In genomic region chr1:66998972-66999371, GRCh38 we compare ENCODE assay signal across 22 cellular contexts. TPM values are rescaled to one million over a fixed set of nuclear protein-coding genes. Genes with fewer than 3 reads are reported as not detected.
DNase-seq lines count a peak whose midpoint lies in the region; ATAC-seq, FAIRE-seq and TF ChIP-seq lines count a peak whose summit lies in the region.
"Had no signal": no experiment of that assay in that cellular context is flagged by ENCODE, and none has a peak within 500 bp of the region (broad histone marks: within the 10 kb centered on the region; RNA-seq: fewer than 3 reads in every experiment).

No MANE protein-coding gene starts in this region.

- H3K9ac ChIP-seq in Loucy (ENCODE audit: low read depth, low read length, poor library complexity, severe bottlenecking): no peak overlapping the region
- H3K9ac ChIP-seq in astrocyte (ENCODE audit: low read length): no peak overlapping the region

- peaks cover 26% of the 10 kb centered on the region for H3K4me1 ChIP-seq in Loucy (ENCODE audit: insufficient read depth, low read length, poor library complexity, severe bottlenecking)
- no peaks in the 10 kb centered on the region for H3K4me1 ChIP-seq in astrocyte (ENCODE audit: insufficient read depth, low read length)
- H3K4me1 ChIP-seq: right lobe of liver had no signal

- ATAC-seq in stimulated activated naive CD8-positive, alpha-beta T cell treated with anti-CD3 and anti-CD28 coated beads, Interleukin-15, amount 100 ng/mL, for 72 hours: peak; percentile 61
- no peak for ATAC-seq in stimulated activated naive CD8-positive, alpha-beta T cell treated with anti-CD3 and anti-CD28 coated beads, Interleukin-15, Interleukin-2, amounts not matched to agents 100 U/mL and 50 U/mL, for 24 hours
- ATAC-seq in HG02610 (IDR thresholded peaks at IDR 0.05; ENCODE audit: unreplicated experiment) (no peak), GM19397 (IDR thresholded peaks at IDR 0.05; ENCODE audit: unreplicated experiment) (no peak)
- ATAC-seq: right lobe of liver; stimulated activated memory B cell treated with anti-CD40 and anti-IgM and Interleukin-4, amounts not matched to agents 10 μg/mL and 1 μg/mL and 100 μg/mL, for 72 hours had no signal

- peaks cover 45% of the 10 kb centered on the region for H3K36me3 ChIP-seq in Loucy (ENCODE audit: insufficient read depth, low read length)
- peaks cover 16% of the 10 kb centered on the region for H3K36me3 ChIP-seq in astrocyte (ENCODE audit: insufficient read depth, low read length)
- H3K36me3 ChIP-seq: ovary, thyroid gland had no signal

- no peak overlapping the region for H3K4me3 Mint-ChIP-seq in stimulated activated naive CD8-positive, alpha-beta T cell treated with anti-CD3 and anti-CD28 coated beads, Interleukin-15, amount 100 ng/mL, for 72 hours
- no peak overlapping the region for H3K4me3 Mint-ChIP-seq in astrocyte (ENCODE audit: unreplicated experiment)
- no peak overlapping the region for H3K4me3 Mint-ChIP-seq in glutamatergic neuron (ENCODE audit: unreplicated experiment)
- H3K4me3 Mint-ChIP-seq: endodermal cell; stimulated activated memory B cell treated with anti-CD40 and anti-IgM and Interleukin-4, amounts not matched to agents 10 μg/mL and 1 μg/mL and 100 μg/mL, for 72 hours had no signal

- no peaks in the 10 kb centered on the region for H3K9me2 ChIP-seq in Loucy (replicated peaks; ENCODE audit: low read depth, low read length)

- DNase-seq in stimulated activated naive CD8-positive, alpha-beta T cell treated with anti-CD3 and anti-CD28 coated beads, Interleukin-15, amount 100 ng/mL, for 72 hours: no peak
- DNase-seq in stimulated activated naive CD8-positive, alpha-beta T cell treated with anti-CD3 and anti-CD28 coated beads, Interleukin-15, Interleukin-2, amounts not matched to agents 100 U/mL and 50 U/mL, for 24 hours: no peak
- DNase-seq in astrocyte (ENCODE audit: low read depth) (peak; percentile 42), glutamatergic neuron (no peak)
- DNase-seq: activated CD4-positive, CD25-positive, alpha-beta regulatory T cell treated with anti-CD3 and anti-CD28 coated beads, Interleukin-2, amount 50 U/mL, for 72 hours; activated gamma-delta T cell treated with Interleukin-2 at 50 U/mL for 16 hours; COR-L47; endodermal cell; NCI-H146; ovary; right lobe of liver; thyroid gland had no signal

- FAIRE-seq in astrocyte (lab: Jason Lieb, UNC): no peak
- FAIRE-seq: colon, GM18507, islet of Langerhans had no signal

- H3K9me3 ChIP-seq in Loucy (ENCODE audit: insufficient read depth, low read depth, low read length) (no peaks in the 10 kb centered on the region), astrocyte (ENCODE audit: insufficient read depth, low read depth, low read length) (no peaks in the 10 kb centered on the region)
- H3K9me3 ChIP-seq: ovary, right lobe of liver, SJCRH30, thyroid gland had no signal

- H3K4me2 ChIP-seq in Loucy (ENCODE audit: low read depth, low read length, poor library complexity, severe bottlenecking) (peak overlapping the region; percentile 15), astrocyte (ENCODE audit: low read length) (no peak overlapping the region)
- H3K4me2 ChIP-seq: hepatocyte had no signal

- H3K36me3 Mint-ChIP-seq in astrocyte (ENCODE audit: low read depth, unreplicated experiment): peaks cover 10% of the 10 kb centered on the region
- no peaks in the 10 kb centered on the region for H3K36me3 Mint-ChIP-seq in glutamatergic neuron (ENCODE audit: unreplicated experiment)

- no peaks in the 10 kb centered on the region for H3K9me3 Mint-ChIP-seq in stimulated activated naive CD8-positive, alpha-beta T cell treated with anti-CD3 and anti-CD28 coated beads, Interleukin-15, amount 100 ng/mL, for 72 hours
- H3K9me3 Mint-ChIP-seq in astrocyte (ENCODE audit: unreplicated experiment) (no peaks in the 10 kb centered on the region), glutamatergic neuron (ENCODE audit: unreplicated experiment) (peaks cover 1% of the 10 kb centered on the region)
- H3K9me3 Mint-ChIP-seq: endodermal cell; stimulated activated memory B cell treated with anti-CD40 and anti-IgM and Interleukin-4, amounts not matched to agents 10 μg/mL and 1 μg/mL and 100 μg/mL, for 72 hours had no signal

- H3K27me3 ChIP-seq in Loucy (ENCODE audit: insufficient read depth, low read length, poor library complexity, severe bottlenecking) (no peaks in the 10 kb centered on the region), astrocyte (ENCODE audit: insufficient read depth, low read length) (no peaks in the 10 kb centered on the region)
- H3K27me3 ChIP-seq: hepatocyte, ovary, right lobe of liver, thyroid gland had no signal

- H2AFZ ChIP-seq in Loucy (ENCODE audit: low read length) (no peak overlapping the region), astrocyte (ENCODE audit: low read depth, low read length) (no peak overlapping the region)
- H2AFZ ChIP-seq: hepatocyte had no signal

- peaks cover 8% of the 10 kb centered on the region; the same call in 1 of the 2 replicates for H3F3A ChIP-seq in Loucy (ENCODE audit: low read depth)

- no peaks in the 10 kb centered on the region for H3K27me3 Mint-ChIP-seq in stimulated activated naive CD8-positive, alpha-beta T cell treated with anti-CD3 and anti-CD28 coated beads, Interleukin-15, amount 100 ng/mL, for 72 hours
- H3K27me3 Mint-ChIP-seq in astrocyte (ENCODE audit: low read depth, unreplicated experiment) (no peaks in the 10 kb centered on the region), glutamatergic neuron (ENCODE audit: unreplicated experiment) (no peaks in the 10 kb centered on the region)
- H3K27me3 Mint-ChIP-seq: stimulated activated memory B cell treated with anti-CD40 and anti-IgM and Interleukin-4, amounts not matched to agents 10 μg/mL and 1 μg/mL and 100 μg/mL, for 72 hours had no signal

- H3K27ac ChIP-seq in astrocyte (ENCODE audit: low read depth, low read length): no peak overlapping the region
- H3K27ac ChIP-seq: ovary, right lobe of liver, SJCRH30 had no signal

- no peak for TF ChIP-seq CTCF in Loucy (conservative IDR thresholded peaks at IDR 0.05; ENCODE audit: low read length)
- no peak for TF ChIP-seq CTCF in astrocyte (IDR thresholded peaks at IDR 0.05; ENCODE audit: insufficient read depth, low read depth, low read length)
- TF ChIP-seq CTCF in glutamatergic neuron (IDR thresholded peaks at IDR 0.05; ENCODE audit: partially characterized antibody, unreplicated experiment): no peak

- H4K20me1 ChIP-seq in Loucy (ENCODE audit: insufficient read depth, low read length, poor library complexity, severe bottlenecking) (no peaks in the 10 kb centered on the region), astrocyte (ENCODE audit: insufficient read depth, low read length) (peaks cover 3% of the 10 kb centered on the region)

- H3K4me3 ChIP-seq in Loucy (ENCODE audit: low read length, poor library complexity, severe bottlenecking) (no peak overlapping the region), astrocyte (ENCODE audit: insufficient read depth, low read depth, low read length) (no peak overlapping the region)
- H3K4me3 ChIP-seq: hepatocyte, lung, ovary, right lobe of liver, SJCRH30, thyroid gland had no signal

- peak overlapping the region; percentile 20 to 85 for H3K27ac Mint-ChIP-seq in stimulated activated naive CD8-positive, alpha-beta T cell treated with anti-CD3 and anti-CD28 coated beads, Interleukin-15, amount 100 ng/mL, for 72 hours
- H3K27ac Mint-ChIP-seq in astrocyte (ENCODE audit: unreplicated experiment): no peak overlapping the region
- no peak overlapping the region for H3K27ac Mint-ChIP-seq in glutamatergic neuron (ENCODE audit: unreplicated experiment)
- H3K27ac Mint-ChIP-seq: endodermal cell; stimulated activated memory B cell treated with anti-CD40 and anti-IgM and Interleukin-4, amounts not matched to agents 10 μg/mL and 1 μg/mL and 100 μg/mL, for 72 hours had no signal

- H3K79me2 ChIP-seq in Loucy (ENCODE audit: insufficient read depth, low read length): 0 out of 2 replicates have a peak, but pooled peaks cover 4% of the 10 kb centered on the region
- no peaks in the 10 kb centered on the region for H3K79me2 ChIP-seq in astrocyte (ENCODE audit: insufficient read depth, low read length)
- H3K79me2 ChIP-seq: hepatocyte had no signal

- H3K4me1 Mint-ChIP-seq in stimulated activated naive CD8-positive, alpha-beta T cell treated with anti-CD3 and anti-CD28 coated beads, Interleukin-15, amount 100 ng/mL, for 72 hours: peaks cover 26% of the 10 kb centered on the region
- H3K4me1 Mint-ChIP-seq in astrocyte (ENCODE audit: low read depth, unreplicated experiment) (peaks cover 8% of the 10 kb centered on the region), glutamatergic neuron (ENCODE audit: low read depth, unreplicated experiment) (no peaks in the 10 kb centered on the region)

RNA-seq across cellular contexts. Expression of gene SLC35D1, which starts 55.0 kb away (rescaled TPM):
- total RNA-seq in astrocyte: 12.7 and 13.1 TPM in 2 replicates
- 2.7 TPM for total RNA-seq in glutamatergic neuron (ENCODE audit: unreplicated experiment)

Comparison
In these comparisons a context has a peak if more than half of its experiments do, and no peak if none do; other contexts are left out.
1. H3K27ac Mint-ChIP-seq: peak in stimulated activated naive CD8-positive, alpha-beta T cell treated with anti-CD3 and anti-CD28 coated beads, Interleukin-15, amount 100 ng/mL, for 72 hours (2 of 2); none in astrocyte (single experiment) and glutamatergic neuron (single experiment).